23 cellular contexts compared by ENCODE assay signal in the genomic region with DNA sequence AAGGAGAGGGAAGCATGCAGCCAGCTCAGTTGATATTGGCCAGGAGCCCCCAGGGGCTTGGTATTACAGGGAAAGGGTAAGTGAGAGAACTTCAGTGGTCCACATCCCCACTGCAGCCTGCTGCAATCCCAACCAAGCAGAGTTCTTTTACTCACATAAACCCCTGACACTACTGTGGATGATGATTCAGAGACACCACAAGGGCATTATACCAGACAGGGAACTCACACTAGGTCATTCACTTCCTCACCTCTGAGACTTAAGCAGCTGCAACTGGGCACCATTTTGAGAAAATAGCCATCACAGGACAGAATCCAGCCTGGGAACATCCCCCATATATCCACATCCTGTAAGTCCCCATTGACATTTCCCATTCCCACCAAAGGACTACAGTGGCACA.
DNase-seq lines count a peak whose midpoint lies in the region; ATAC-seq and TF ChIP-seq lines count a peak whose summit lies in the region.
"Had no signal": no experiment of that assay in that cellular context is flagged by ENCODE, and none has a peak within 500 bp of the region (broad histone marks: within the 10 kb centered on the region; RNA-seq: fewer than 3 reads in every experiment).

No MANE protein-coding gene starts in this region.

- H3K36me3 ChIP-seq in hepatocyte (replicated peaks; ENCODE audit: insufficient read depth, low read depth), result no peaks in the 10 kb centered on the region
- H3K36me3 ChIP-seq: BE2C had no signal

- no peak for ATAC-seq in GM19463 (IDR thresholded peaks at IDR 0.05; ENCODE audit: unreplicated experiment)
- no peak for ATAC-seq in HG03460 (IDR thresholded peaks at IDR 0.05; ENCODE audit: unreplicated experiment)
- ATAC-seq in GM18868 (IDR thresholded peaks at IDR 0.05; ENCODE audit: unreplicated experiment), result no peak
- ATAC-seq: HepG2 had no signal

- H3K4me3 ChIP-seq in hepatocyte, result no peak overlapping the region
- H3K4me3 ChIP-seq: SK-N-MC had no signal

- H3K27me3 ChIP-seq in hepatocyte, result no peaks in the 10 kb centered on the region
- H3K27me3 ChIP-seq: BE2C had no signal

- no peak overlapping the region for H3K4me2 ChIP-seq in hepatocyte

- no peak for TF ChIP-seq CTCF in C4-2B (conservative IDR thresholded peaks at IDR 0.05)
- TF ChIP-seq CTCF in hepatocyte (IDR thresholded peaks at IDR 0.05; ENCODE audit: poor library complexity), result no peak

- peaks cover 9% of the 10 kb centered on the region for H3K4me1 ChIP-seq in hepatocyte (ENCODE audit: insufficient read depth)
- H3K4me1 ChIP-seq: BE2C had no signal

- H4K20me1 ChIP-seq in hepatocyte (ENCODE audit: insufficient read depth, poor library complexity, severe bottlenecking), result no peaks in the 10 kb centered on the region

- no peaks in the 10 kb centered on the region for H3K9me3 ChIP-seq in hepatocyte (ENCODE audit: low read depth)
- H3K9me3 ChIP-seq: BE2C had no signal

- H3K27ac ChIP-seq in C4-2B (peak overlapping the region; percentile 82), hepatocyte (no peak overlapping the region)
- H3K27ac ChIP-seq: HL-60, RWPE1, SK-N-MC had no signal

- H3K79me2 ChIP-seq in hepatocyte, result no peaks in the 10 kb centered on the region

- no peaks in the 10 kb centered on the region for H3K9me2 ChIP-seq in hepatocyte (replicated peaks; ENCODE audit: insufficient read depth)

- DNase-seq in HCEC 1CT (peak; percentile 4), amniotic epithelial cell (ENCODE audit: low read depth) (peak; percentile 41), kidney tubule cell (ENCODE audit: low spot score) (peak; percentile 2), hepatocyte (ENCODE audit: low spot score) (no peak)
- DNase-seq: BE2C; CD4-positive, CD25-positive, alpha-beta regulatory T cell; EL; KBM-7; NCI-H1092 treated with DMSO at 0.1 percent for 48 hours; NCI-H1436 treated with DMSO at 0.1 percent for 48 hours; NCI-H1930; NCI-H2227 treated with DMSO at 0.1 percent for 48 hours; NCI-H774; NK-92 treated with Interleukin-12 subunit alpha and Interleukin-12 subunit beta, amount 100 ng/mL, for 24 hours; SHP77 treated with DMSO at 0.1 percent for 48 hours had no signal

- no peak overlapping the region for H2AFZ ChIP-seq in hepatocyte
